Comparison of ENCODE assay signal across 8 cellular contexts in genomic region chr15:39426552-39427532, GRCh38.
A peak's percentile ranks its signal among the peaks of the same experiment; 100 is the strongest.
DNase-seq lines count a peak whose midpoint lies in the region; ATAC-seq and TF ChIP-seq lines count a peak whose summit lies in the region.

No MANE protein-coding gene starts in this region.

- no peaks in the 10 kb centered on the region for H3K9me3 ChIP-seq in neuron (ENCODE audit: low read length)

- H3K27me3 Mint-ChIP-seq in CD14-positive monocyte (ENCODE audit: low read depth in 3 of 3): peaks cover 0 to 4% (median 0%) of the 10 kb centered on the region in 3 donors

- no peaks in the 10 kb centered on the region for H3K36me3 Mint-ChIP-seq in CD14-positive monocyte

- H3K4me3 ChIP-seq in astrocyte of the spinal cord (ENCODE audit: low read depth, low read length) (no peak overlapping the region), neuron (ENCODE audit: low read length) (peak overlapping the region; percentile 31)

- ATAC-seq in GM19452 (IDR thresholded peaks at IDR 0.05; ENCODE audit: unreplicated experiment) (peak; percentile 82), HG03558 (IDR thresholded peaks at IDR 0.05; ENCODE audit: extremely low read depth, unreplicated experiment) (peak; percentile 85)

- peak overlapping the region; percentile 97 to 99 (median 98) for H3K27ac Mint-ChIP-seq in CD14-positive monocyte

- TF ChIP-seq CTCF in CD14-positive monocyte (IDR thresholded peaks at IDR 0.05) (no peak), astrocyte of the spinal cord (IDR thresholded peaks at IDR 0.05; ENCODE audit: low read depth, low read length) (no peak)

- H3K4me1 Mint-ChIP-seq in CD14-positive monocyte: peaks cover 48% of the 10 kb centered on the region

- H3K36me3 ChIP-seq in neuron (ENCODE audit: insufficient read depth, low read length): no peaks in the 10 kb centered on the region

- peak; percentile 98 for DNase-seq in CD14-positive monocyte (ENCODE audit: low spot score)
- DNase-seq in T-helper 9 cell: peak; percentile 32
- peak; percentile 91 for DNase-seq in astrocyte of the spinal cord (ENCODE audit: low read depth, low spot score)
- peak; percentile 23 for DNase-seq in superior temporal gyrus (ENCODE audit: extremely low spot score)
- DNase-seq in mesenteric fat pad (ENCODE audit: low spot score): no peak

- in situ Hi-C loops in astrocyte of the spinal cord (cut with HindIII; ENCODE audit: low sequenced_read_pairs): no loop called here

- intact Hi-C loops in CD14-positive monocyte (cut with micrococcal nuclease): loop anchor here in 1 of 2 donors (5.0 kb wide), 3 partner anchors 40 to 100 kb away; no protein-coding TSS in a partner anchor

- peak overlapping the region; percentile 73 to 93 for H3K4me3 Mint-ChIP-seq in CD14-positive monocyte

- H3K27me3 ChIP-seq in neuron (ENCODE audit: insufficient read depth, low read length): no peaks in the 10 kb centered on the region

- peak overlapping the region; percentile 7 for H2AFZ ChIP-seq in neuron (ENCODE audit: low read depth, low read length)

- peaks cover 13% of the 10 kb centered on the region for H3K4me1 ChIP-seq in neuron (ENCODE audit: insufficient read depth, low read length)

- peaks cover 0 to 2% (median 0%) of the 10 kb centered on the region in 7 donors for H3K9me3 Mint-ChIP-seq in CD14-positive monocyte
